1 cellular context compared by ENCODE assay signal in the genomic region with DNA sequence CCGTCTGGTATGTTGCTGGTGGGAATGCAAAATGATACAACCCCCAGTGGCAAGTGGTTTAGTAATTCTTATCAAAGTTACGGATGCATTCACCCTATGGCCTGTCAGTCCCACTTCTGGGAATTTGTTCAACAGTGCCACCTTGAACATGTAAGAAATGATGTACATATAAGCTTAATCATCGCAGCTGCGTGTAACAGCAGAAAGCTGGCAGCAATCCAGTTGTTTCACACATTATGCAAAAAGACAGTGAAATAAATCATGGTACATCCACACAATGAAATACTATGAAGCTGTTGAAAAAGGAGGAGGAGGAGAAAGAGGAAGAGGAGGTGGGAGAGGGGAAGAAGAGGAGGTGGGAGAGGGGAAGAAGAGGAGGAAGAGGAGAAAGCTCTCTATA.
TF ChIP-seq lines count a peak whose summit lies in the region.

No MANE protein-coding gene starts in this region.

TF ChIP-seq in IMR-90, 13 proteins besides CTCF, POLR2A, EP300 and RAD21:
- TF ChIP-seq, protein P1, sequence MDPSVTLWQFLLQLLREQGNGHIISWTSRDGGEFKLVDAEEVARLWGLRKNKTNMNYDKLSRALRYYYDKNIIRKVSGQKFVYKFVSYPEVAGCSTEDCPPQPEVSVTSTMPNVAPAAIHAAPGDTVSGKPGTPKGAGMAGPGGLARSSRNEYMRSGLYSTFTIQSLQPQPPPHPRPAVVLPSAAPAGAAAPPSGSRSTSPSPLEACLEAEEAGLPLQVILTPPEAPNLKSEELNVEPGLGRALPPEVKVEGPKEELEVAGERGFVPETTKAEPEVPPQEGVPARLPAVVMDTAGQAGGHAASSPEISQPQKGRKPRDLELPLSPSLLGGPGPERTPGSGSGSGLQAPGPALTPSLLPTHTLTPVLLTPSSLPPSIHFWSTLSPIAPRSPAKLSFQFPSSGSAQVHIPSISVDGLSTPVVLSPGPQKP (IDR thresholded peaks at IDR 0.05; ENCODE audit: borderline replicate concordance, low read depth, low read length) = no peak
- TF ChIP-seq MXI1 (IDR thresholded peaks at IDR 0.05; ENCODE audit: borderline replicate concordance, low read depth, low read length) (no peak), CEBPB (IDR thresholded peaks at IDR 0.05; ENCODE audit: low read depth, low read length) (no peak), MAFK (IDR thresholded peaks at IDR 0.05; ENCODE audit: low read depth, low read length) (no peak), BHLHE40 (IDR thresholded peaks at IDR 0.05; ENCODE audit: low read depth, low read length) (no peak), NFE2L2 (IDR thresholded peaks at IDR 0.05; ENCODE audit: low read depth, low read length) (no peak), CHD1 (IDR thresholded peaks at IDR 0.05; ENCODE audit: low read depth, low read length) (no peak)
TF ChIP-seq in IMR-90: peak in this region for 0.
